In the genomic region with DNA sequence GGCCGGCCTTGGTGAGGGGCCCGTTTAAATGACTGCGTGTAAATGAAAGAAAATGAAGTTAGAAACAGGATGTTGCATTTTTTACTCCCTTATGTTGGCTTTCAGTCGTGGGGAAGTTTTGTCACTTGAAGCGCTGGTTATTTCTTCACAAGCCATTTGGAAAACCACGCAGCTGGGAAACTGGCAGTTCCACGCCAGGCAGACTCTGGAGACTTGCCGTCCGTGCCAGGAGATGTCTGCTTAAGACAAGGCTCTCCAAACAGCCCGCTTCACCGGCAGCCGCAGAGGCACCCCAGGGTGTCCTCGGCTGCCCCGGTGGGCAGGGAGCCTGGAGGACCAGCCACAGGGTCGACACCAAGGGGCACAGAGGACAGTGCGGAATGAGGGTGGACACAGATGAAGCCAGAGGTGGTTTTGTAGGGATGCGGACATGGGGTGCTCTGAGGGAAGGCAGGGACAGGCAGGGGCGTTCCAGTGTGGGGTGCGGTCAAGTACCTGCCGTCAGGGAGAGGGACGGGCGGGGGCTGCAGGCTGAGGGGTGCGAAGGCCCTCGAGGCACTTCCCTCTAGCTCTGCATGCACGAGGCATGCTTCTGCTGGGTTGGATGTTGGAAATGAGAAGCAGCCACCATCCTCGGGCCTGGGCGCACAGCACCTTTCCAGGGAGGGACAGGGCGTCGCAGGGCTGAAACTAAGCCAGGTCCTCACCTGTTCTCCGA, we compare ENCODE assay signal across 16 cellular contexts.
"Had no signal": no experiment of that assay in that cellular context is flagged by ENCODE, and none has a peak within 500 bp of the region (broad histone marks: within the 10 kb centered on the region; RNA-seq: fewer than 3 reads in every experiment).

No MANE protein-coding gene starts in this region.

- DNase-seq: activated CD4-positive, alpha-beta T cell treated with anti-CD3 and anti-CD28 coated beads for 36 hours; activated CD8-positive, alpha-beta T cell treated with anti-CD3 and anti-CD28 coated beads for 36 hours; activated naive CD4-positive, alpha-beta T cell treated with Interleukin-2 at 50 U/mL for 16 hours; colonic mucosa; effector CD4-positive, alpha-beta T cell; islet precursor cell; stimulated activated CD4-positive, alpha-beta T cell treated with anti-CD3 and anti-CD28 coated beads, Interleukin-4, amount 100 ng/mL, for 4 hours; stomach; WERI-Rb-1 had no signal

- H3K9me3 ChIP-seq: colonic mucosa, heart right ventricle, pancreas, stomach, tibial artery, vagina had no signal

- H3K4me3 ChIP-seq: colonic mucosa, heart right ventricle, pancreas, stomach, tibial artery, vagina had no signal

- H3K9me3 Mint-ChIP-seq: activated CD8-positive, alpha-beta T cell treated with anti-CD3 and anti-CD28 coated beads for 36 hours; activated T-helper 1 cell treated with anti-CD3 and anti-CD28 coated beads, Interleukin-12 subunit alpha, Interleukin-12 subunit beta, Interleukin-2, Interleukin-4 antibody, amounts not matched to agents 30 ng/mL and 10 ng/mL and 1 ng/mL, durations not matched to agents 14 hours and 24 hours and 36 hours; neural crest cell had no signal

- H3K4me1 Mint-ChIP-seq: activated CD4-positive, alpha-beta T cell treated with anti-CD3 and anti-CD28 coated beads for 36 hours; neural crest cell had no signal

- FAIRE-seq: frontal cortex, pancreas had no signal

- H3K27ac ChIP-seq: colonic mucosa, heart right ventricle, pancreas, stomach, tibial artery, vagina, WERI-Rb-1 had no signal

- H3K27ac Mint-ChIP-seq: activated CD4-positive, alpha-beta T cell treated with anti-CD3 and anti-CD28 coated beads for 36 hours; activated CD8-positive, alpha-beta T cell treated with anti-CD3 and anti-CD28 coated beads for 36 hours; activated T-helper 1 cell treated with anti-CD3 and anti-CD28 coated beads, Interleukin-12 subunit alpha, Interleukin-12 subunit beta, Interleukin-2, Interleukin-4 antibody, amounts not matched to agents 30 ng/mL and 10 ng/mL and 1 ng/mL, durations not matched to agents 14 hours and 24 hours and 36 hours had no signal

- ATAC-seq: activated CD4-positive, alpha-beta T cell treated with anti-CD3 and anti-CD28 coated beads for 36 hours; activated CD8-positive, alpha-beta T cell treated with anti-CD3 and anti-CD28 coated beads for 36 hours; pancreas had no signal

- H3K27me3 Mint-ChIP-seq: activated CD4-positive, alpha-beta T cell treated with anti-CD3 and anti-CD28 coated beads for 36 hours; activated CD8-positive, alpha-beta T cell treated with anti-CD3 and anti-CD28 coated beads for 36 hours had no signal

- H3K27me3 ChIP-seq: colonic mucosa, heart right ventricle, pancreas, stomach, tibial artery, vagina had no signal

- H3K4me1 ChIP-seq: colonic mucosa, heart right ventricle, stomach, tibial artery, vagina had no signal

- H3K4me3 Mint-ChIP-seq: activated CD4-positive, alpha-beta T cell treated with anti-CD3 and anti-CD28 coated beads for 36 hours; activated CD8-positive, alpha-beta T cell treated with anti-CD3 and anti-CD28 coated beads for 36 hours; activated T-helper 1 cell treated with anti-CD3 and anti-CD28 coated beads, Interleukin-12 subunit alpha, Interleukin-12 subunit beta, Interleukin-2, Interleukin-4 antibody, amounts not matched to agents 30 ng/mL and 10 ng/mL and 1 ng/mL, durations not matched to agents 14 hours and 24 hours and 36 hours; neural crest cell had no signal
